In the genomic region with DNA sequence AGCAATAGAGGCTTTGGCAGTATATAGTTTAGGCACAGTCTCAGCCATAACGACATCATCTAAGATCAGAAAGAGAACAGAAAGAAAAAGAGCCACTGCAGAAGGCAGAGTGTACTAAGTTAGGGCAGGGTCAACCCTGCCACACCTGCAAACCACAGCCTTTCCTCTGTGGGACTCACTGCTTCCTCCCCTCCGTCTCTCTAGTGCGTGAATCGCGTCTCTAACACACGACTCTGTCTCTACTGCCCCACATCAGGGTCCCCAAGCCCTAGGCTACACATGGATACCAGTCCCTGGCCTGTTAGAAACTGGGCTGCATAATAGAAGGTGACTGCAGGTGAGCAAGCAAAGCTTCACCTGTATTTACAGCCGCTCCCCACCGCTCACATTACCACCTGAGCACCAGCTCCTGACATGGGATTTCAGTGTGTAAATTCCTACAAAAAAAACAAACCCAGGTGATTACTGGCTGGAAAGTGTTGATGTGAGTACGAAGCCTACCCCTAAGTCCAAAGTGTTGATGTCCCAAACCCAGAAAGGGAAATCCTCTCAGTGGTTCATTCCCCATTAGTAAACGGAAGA, we compare ENCODE assay signal across 16 cellular contexts.
DNase-seq lines count a peak whose midpoint lies in the region; ATAC-seq lines count a peak whose summit lies in the region.
"Had no signal": no experiment of that assay in that cellular context is flagged by ENCODE, and none has a peak within 500 bp of the region (broad histone marks: within the 10 kb centered on the region; RNA-seq: fewer than 3 reads in every experiment).

No MANE protein-coding gene starts in this region.

- no peak overlapping the region for H3K27ac Mint-ChIP-seq in activated CD4-positive, alpha-beta T cell treated with anti-CD3 and anti-CD28 coated beads, Interleukin-2, amount 10 ng/mL, durations not matched to agents 24 days and 14 days
- peak overlapping the region; percentile 26 for H3K27ac Mint-ChIP-seq in stimulated activated naive CD8-positive, alpha-beta T cell treated with anti-CD3 and anti-CD28 coated beads, Interleukin-15, Interleukin-2, amounts not matched to agents 100 ng/mL and 50 ng/mL, for 24 hours
- no peak overlapping the region for H3K27ac Mint-ChIP-seq in stimulated activated naive CD8-positive, alpha-beta T cell treated with anti-CD3 and anti-CD28 coated beads, Interleukin-15, amount 100 ng/mL, for 72 hours

- no peaks in the 10 kb centered on the region for H3K36me3 Mint-ChIP-seq in activated CD4-positive, alpha-beta T cell treated with anti-CD3 and anti-CD28 coated beads, Interleukin-2, amount 10 ng/mL, durations not matched to agents 24 days and 14 days (ENCODE audit: low read depth)
- no peaks in the 10 kb centered on the region for H3K36me3 Mint-ChIP-seq in stimulated activated naive CD8-positive, alpha-beta T cell treated with anti-CD3 and anti-CD28 coated beads, Interleukin-15, Interleukin-2, amounts not matched to agents 100 ng/mL and 50 ng/mL, for 24 hours (ENCODE audit: low read depth)
- H3K36me3 Mint-ChIP-seq: CD4-positive, CD25-positive, alpha-beta regulatory T cell had no signal

- peaks cover 2% of the 10 kb centered on the region for H3K27me3 Mint-ChIP-seq in activated CD4-positive, alpha-beta T cell treated with anti-CD3 and anti-CD28 coated beads, Interleukin-2, amount 10 ng/mL, durations not matched to agents 24 days and 14 days
- no peaks in the 10 kb centered on the region for H3K27me3 Mint-ChIP-seq in stimulated activated naive CD8-positive, alpha-beta T cell treated with anti-CD3 and anti-CD28 coated beads, Interleukin-15, Interleukin-2, amounts not matched to agents 100 ng/mL and 50 ng/mL, for 24 hours
- no peaks in the 10 kb centered on the region for H3K27me3 Mint-ChIP-seq in stimulated activated naive CD8-positive, alpha-beta T cell treated with anti-CD3 and anti-CD28 coated beads, Interleukin-15, amount 100 ng/mL, for 72 hours
- H3K27me3 Mint-ChIP-seq: CD4-positive, CD25-positive, alpha-beta regulatory T cell had no signal

- no peaks in the 10 kb centered on the region for H3K9me3 Mint-ChIP-seq in activated CD4-positive, alpha-beta T cell treated with anti-CD3 and anti-CD28 coated beads, Interleukin-2, amount 10 ng/mL, durations not matched to agents 24 days and 14 days
- H3K9me3 Mint-ChIP-seq in stimulated activated naive CD8-positive, alpha-beta T cell treated with anti-CD3 and anti-CD28 coated beads, Interleukin-15, Interleukin-2, amounts not matched to agents 100 ng/mL and 50 ng/mL, for 24 hours = no peaks in the 10 kb centered on the region
- H3K9me3 Mint-ChIP-seq in stimulated activated naive CD8-positive, alpha-beta T cell treated with anti-CD3 and anti-CD28 coated beads, Interleukin-15, amount 100 ng/mL, for 72 hours = no peaks in the 10 kb centered on the region

- peak; percentile 53 for DNase-seq in activated CD4-positive, alpha-beta T cell treated with anti-CD3 and anti-CD28 coated beads, Interleukin-2, amount 10 ng/mL, durations not matched to agents 24 days and 14 days
- DNase-seq in activated CD4-positive, alpha-beta T cell treated with anti-CD3 and anti-CD28 coated beads for 4 hours = no peak
- no peak for DNase-seq in stimulated activated naive CD8-positive, alpha-beta T cell treated with anti-CD3 and anti-CD28 coated beads, Interleukin-15, amount 100 ng/mL, for 72 hours
- DNase-seq in NCI-H748 treated with DMSO at 0.1 percent for 48 hours (lab: John Stamatoyannopoulos, UW) = peak; percentile 2
- DNase-seq: KBM-7, MV-4-11, NCI-H1694 treated with DMSO at 0.1 percent for 48 hours, NCI-H2171 treated with DMSO at 0.1 percent for 48 hours, NCI-H345, NCI-H510A treated with DMSO at 0.1 percent for 48 hours, NCI-H774, SIG-M5 had no signal

- H3K4me1 Mint-ChIP-seq in activated CD4-positive, alpha-beta T cell treated with anti-CD3 and anti-CD28 coated beads, Interleukin-2, amount 10 ng/mL, durations not matched to agents 24 days and 14 days = peaks cover 18% of the 10 kb centered on the region
- peaks cover 6% of the 10 kb centered on the region for H3K4me1 Mint-ChIP-seq in stimulated activated naive CD8-positive, alpha-beta T cell treated with anti-CD3 and anti-CD28 coated beads, Interleukin-15, Interleukin-2, amounts not matched to agents 100 ng/mL and 50 ng/mL, for 24 hours (ENCODE audit: low read depth)
- peaks cover 13% of the 10 kb centered on the region for H3K4me1 Mint-ChIP-seq in stimulated activated naive CD8-positive, alpha-beta T cell treated with anti-CD3 and anti-CD28 coated beads, Interleukin-15, amount 100 ng/mL, for 72 hours

- no peak overlapping the region for H3K4me3 Mint-ChIP-seq in activated CD4-positive, alpha-beta T cell treated with anti-CD3 and anti-CD28 coated beads, Interleukin-2, amount 10 ng/mL, durations not matched to agents 24 days and 14 days
- H3K4me3 Mint-ChIP-seq in stimulated activated naive CD8-positive, alpha-beta T cell treated with anti-CD3 and anti-CD28 coated beads, Interleukin-15, Interleukin-2, amounts not matched to agents 100 ng/mL and 50 ng/mL, for 24 hours = no peak overlapping the region
- H3K4me3 Mint-ChIP-seq in stimulated activated naive CD8-positive, alpha-beta T cell treated with anti-CD3 and anti-CD28 coated beads, Interleukin-15, amount 100 ng/mL, for 72 hours = no peak overlapping the region
- H3K4me3 Mint-ChIP-seq: CD4-positive, CD25-positive, alpha-beta regulatory T cell had no signal

- intact Hi-C loops in activated CD4-positive, alpha-beta T cell treated with anti-CD3 and anti-CD28 coated beads, Interleukin-2, amount 10 ng/mL, durations not matched to agents 24 days and 14 days (cut with micrococcal nuclease) = no loop called here

- no peak for ATAC-seq in stimulated activated naive CD8-positive, alpha-beta T cell treated with anti-CD3 and anti-CD28 coated beads, Interleukin-15, amount 100 ng/mL, for 72 hours
- no peak for ATAC-seq in HG02840 (IDR thresholded peaks at IDR 0.05; ENCODE audit: low FRiP score, unreplicated experiment)
- ATAC-seq in GM18517 (IDR thresholded peaks at IDR 0.05; ENCODE audit: unreplicated experiment) = no peak

Comparison
In these comparisons a context has a peak if more than half of its experiments do, and no peak if none do; other contexts are left out.
1. DNase-seq: peak in activated CD4-positive, alpha-beta T cell treated with anti-CD3 and anti-CD28 coated beads, Interleukin-2, amount 10 ng/mL, durations not matched to agents 24 days and 14 days (single experiment) and NCI-H748 treated with DMSO at 0.1 percent for 48 hours (single experiment); none in activated CD4-positive, alpha-beta T cell treated with anti-CD3 and anti-CD28 coated beads for 4 hours (0 of 2) and stimulated activated naive CD8-positive, alpha-beta T cell treated with anti-CD3 and anti-CD28 coated beads, Interleukin-15, amount 100 ng/mL, for 72 hours (0 of 2).